ENCODE assay signal across 2 cellular contexts in the genomic region with DNA sequence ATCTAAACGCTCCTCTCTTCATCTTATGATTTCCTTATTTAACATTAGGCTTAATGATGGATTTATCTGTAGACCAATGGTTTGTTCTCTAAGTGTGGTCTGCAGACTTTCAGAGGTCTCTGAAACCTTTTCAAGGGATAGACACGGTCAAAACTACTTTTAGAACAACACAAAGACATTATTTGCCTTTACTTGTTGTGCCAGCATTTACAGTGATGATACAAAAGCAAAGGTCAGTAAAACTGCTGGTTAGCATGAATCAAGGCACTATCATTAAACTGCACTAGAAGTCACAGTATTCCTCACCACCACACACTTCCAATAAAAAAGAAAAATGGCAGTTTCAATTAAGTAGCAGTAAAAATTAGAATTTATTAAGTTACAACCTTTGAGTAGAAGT.
TF ChIP-seq lines count a peak whose summit lies in the region.

No MANE protein-coding gene starts in this region.

TF ChIP-seq in IMR-90, 13 proteins besides CTCF, POLR2A, EP300 and RAD21:
- peak; percentile 65 for TF ChIP-seq MAFK (IDR thresholded peaks at IDR 0.05; ENCODE audit: low read depth, low read length)
- TF ChIP-seq CEBPB (IDR thresholded peaks at IDR 0.05; ENCODE audit: low read depth, low read length) = no peak
- TF ChIP-seq NFE2L2 (IDR thresholded peaks at IDR 0.05; ENCODE audit: low read depth, low read length) = no peak
- no peak for TF ChIP-seq CHD1 (IDR thresholded peaks at IDR 0.05; ENCODE audit: low read depth, low read length)

TF ChIP-seq in K562, 482 proteins besides CTCF, POLR2A, EP300 and RAD21:
- TF ChIP-seq MAFF (IDR thresholded peaks at IDR 0.05; ENCODE audit: low read length) (peak; percentile 30; the same call in 1 of the 2 replicates), ZNF316 (IDR thresholded peaks at IDR 0.05) (peak; percentile 71), MAFK (IDR thresholded peaks at IDR 0.05; ENCODE audit: low read length) (0 out of 2 replicates have a peak, but pooled peaks have one; percentile 5), NR4A1 (CRISPR knock-in tag; IDR thresholded peaks at IDR 0.05) (no peak), NR4A1 (tag; IDR thresholded peaks at IDR 0.05) (no peak), C11orf30 (IDR thresholded peaks at IDR 0.05; ENCODE audit: low read depth) (peak; percentile 36; the same call in 1 of the 2 replicates)
- TF ChIP-seq, protein P1, sequence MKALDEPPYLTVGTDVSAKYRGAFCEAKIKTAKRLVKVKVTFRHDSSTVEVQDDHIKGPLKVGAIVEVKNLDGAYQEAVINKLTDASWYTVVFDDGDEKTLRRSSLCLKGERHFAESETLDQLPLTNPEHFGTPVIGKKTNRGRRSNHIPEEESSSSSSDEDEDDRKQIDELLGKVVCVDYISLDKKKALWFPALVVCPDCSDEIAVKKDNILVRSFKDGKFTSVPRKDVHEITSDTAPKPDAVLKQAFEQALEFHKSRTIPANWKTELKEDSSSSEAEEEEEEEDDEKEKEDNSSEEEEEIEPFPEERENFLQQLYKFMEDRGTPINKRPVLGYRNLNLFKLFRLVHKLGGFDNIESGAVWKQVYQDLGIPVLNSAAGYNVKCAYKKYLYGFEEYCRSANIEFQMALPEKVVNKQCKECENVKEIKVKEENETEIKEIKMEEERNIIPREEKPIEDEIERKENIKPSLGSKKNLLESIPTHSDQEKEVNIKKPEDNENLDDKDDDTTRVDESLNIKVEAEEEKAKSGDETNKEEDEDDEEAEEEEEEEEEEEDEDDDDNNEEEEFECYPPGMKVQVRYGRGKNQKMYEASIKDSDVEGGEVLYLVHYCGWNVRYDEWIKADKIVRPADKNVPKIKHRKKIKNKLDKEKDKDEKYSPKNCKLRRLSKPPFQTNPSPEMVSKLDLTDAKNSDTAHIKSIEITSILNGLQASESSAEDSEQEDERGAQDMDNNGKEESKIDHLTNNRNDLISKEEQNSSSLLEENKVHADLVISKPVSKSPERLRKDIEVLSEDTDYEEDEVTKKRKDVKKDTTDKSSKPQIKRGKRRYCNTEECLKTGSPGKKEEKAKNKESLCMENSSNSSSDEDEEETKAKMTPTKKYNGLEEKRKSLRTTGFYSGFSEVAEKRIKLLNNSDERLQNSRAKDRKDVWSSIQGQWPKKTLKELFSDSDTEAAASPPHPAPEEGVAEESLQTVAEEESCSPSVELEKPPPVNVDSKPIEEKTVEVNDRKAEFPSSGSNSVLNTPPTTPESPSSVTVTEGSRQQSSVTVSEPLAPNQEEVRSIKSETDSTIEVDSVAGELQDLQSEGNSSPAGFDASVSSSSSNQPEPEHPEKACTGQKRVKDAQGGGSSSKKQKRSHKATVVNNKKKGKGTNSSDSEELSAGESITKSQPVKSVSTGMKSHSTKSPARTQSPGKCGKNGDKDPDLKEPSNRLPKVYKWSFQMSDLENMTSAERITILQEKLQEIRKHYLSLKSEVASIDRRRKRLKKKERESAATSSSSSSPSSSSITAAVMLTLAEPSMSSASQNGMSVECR (CRISPR knock-in tag; IDR thresholded peaks at IDR 0.05) = no peak
